Comparison of ENCODE assay signal across 8 cellular contexts in the genomic region with DNA sequence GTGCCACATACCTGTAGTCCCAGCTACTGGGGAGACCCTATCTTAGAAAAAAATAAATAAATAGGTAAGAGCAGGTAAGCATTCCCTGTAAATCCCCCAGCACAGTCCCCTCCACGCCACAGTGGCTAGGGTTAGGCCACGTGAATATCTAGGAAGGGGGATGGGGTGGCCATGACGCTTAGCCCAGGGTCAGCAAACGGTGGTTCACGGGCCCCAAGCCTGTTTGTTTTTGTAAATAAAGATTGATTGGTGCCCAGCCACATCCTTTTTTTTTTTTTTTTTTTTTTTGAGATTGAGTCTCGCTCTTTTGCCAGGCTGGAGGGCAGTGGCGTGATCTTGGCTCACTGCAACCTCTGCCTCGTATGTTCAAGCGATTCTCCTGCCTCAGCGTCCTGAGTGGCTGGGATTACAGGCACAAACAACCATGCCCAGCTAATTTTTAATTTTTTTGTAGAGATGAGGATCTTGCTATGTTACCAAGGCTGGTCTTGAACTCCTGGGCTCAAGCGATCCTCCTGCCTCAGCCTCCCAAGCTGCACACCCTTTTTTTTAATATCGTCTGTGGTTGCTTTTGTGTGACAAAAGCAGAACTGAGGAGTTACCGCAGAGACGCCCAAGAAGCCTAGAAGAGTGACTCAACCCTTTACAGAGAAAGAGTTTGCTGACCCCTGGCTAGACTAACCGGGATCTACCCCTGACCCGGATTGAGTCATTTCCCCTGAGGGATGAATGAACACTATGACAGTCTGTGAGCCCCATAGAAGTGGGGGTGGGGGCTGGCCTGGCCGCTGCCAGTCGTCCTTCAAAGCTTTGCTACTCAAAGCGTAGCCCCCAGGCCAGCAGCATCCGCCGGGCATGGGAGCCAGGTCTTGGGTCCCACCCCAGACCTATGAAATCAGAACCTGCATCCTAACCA.
A peak's percentile ranks its signal among the peaks of the same experiment; 100 is the strongest.
DNase-seq lines count a peak whose midpoint lies in the region; ATAC-seq and TF ChIP-seq lines count a peak whose summit lies in the region.

No MANE protein-coding gene starts in this region.

- WGBS in liver: 37% methylated on average over 21 of the region's 21 CpGs

- peaks cover 76% of the 10 kb centered on the region for H3K4me1 Mint-ChIP-seq in type B pancreatic cell (ENCODE audit: unreplicated experiment)

- H3K9me3 ChIP-seq in liver (ENCODE audit: control insufficient read depth in 4 of 4, low read length in 3 of 4): no peaks in the 10 kb centered on the region

- peak overlapping the region; percentile 75 for H3K27ac ChIP-seq in brain microvascular endothelial cell
- H3K27ac ChIP-seq in liver (ENCODE audit: low read depth in 1 of 2, low read length in 2 of 2): peak overlapping the region; percentile 83 to 93

- peaks cover 5% of the 10 kb centered on the region for H3K9me3 Mint-ChIP-seq in type B pancreatic cell

- ATAC-seq in HG03460 (IDR thresholded peaks at IDR 0.05; ENCODE audit: unreplicated experiment) (no peak), HG03439 (IDR thresholded peaks at IDR 0.05; ENCODE audit: unreplicated experiment) (no peak)

- DNase-seq in activated CD4-positive, alpha-beta T cell treated with anti-CD3 and anti-CD28 coated beads, Interleukin-2, amount 50 U/mL, for 48 hours: peak; percentile 29 to 39
- DNase-seq in activated CD4-positive, alpha-beta T cell treated with anti-CD3 and anti-CD28 coated beads for 1 hour: no peak
- DNase-seq in NCI-H460 (ENCODE audit: extremely low read depth, low read depth) (peak; percentile 91), brain microvascular endothelial cell (peak; percentile 95), type B pancreatic cell (ENCODE audit: extremely low spot score, unreplicated experiment) (no peak)

- H3K4me1 ChIP-seq in liver (ENCODE audit: control insufficient read depth in 4 of 4, insufficient read depth in 4 of 4, low read length in 3 of 4): peaks cover 29 to 63% (median 45%) of the 10 kb centered on the region in 4 donors

- H3K27me3 Mint-ChIP-seq in type B pancreatic cell: no peaks in the 10 kb centered on the region

- H3K4me3 Mint-ChIP-seq in type B pancreatic cell: no peak overlapping the region

- H3K36me3 ChIP-seq in brain microvascular endothelial cell (replicated peaks) (no peaks in the 10 kb centered on the region), liver (ENCODE audit: control insufficient read depth in 4 of 4, insufficient read depth in 3 of 4, low read depth in 1 of 4, low read length in 3 of 4) (no peaks in the 10 kb centered on the region)

- in situ Hi-C loops in brain microvascular endothelial cell (cut with HindIII; ENCODE audit: low pct_ligation_motif_present, low sequenced_read_pairs): no loop called here

- H3K36me3 Mint-ChIP-seq in type B pancreatic cell: peaks cover 3% of the 10 kb centered on the region

- no peaks in the 10 kb centered on the region for H3K27me3 ChIP-seq in brain microvascular endothelial cell (replicated peaks)
- no peaks in the 10 kb centered on the region for H3K27me3 ChIP-seq in liver (ENCODE audit: control insufficient read depth in 4 of 4, insufficient read depth in 4 of 4, low read length in 3 of 4)

- peak overlapping the region; percentile 48 for H3K27ac Mint-ChIP-seq in type B pancreatic cell

- H3K4me3 ChIP-seq in brain microvascular endothelial cell (ENCODE audit: low read depth, low read length) (no peak overlapping the region), liver (ENCODE audit: low read depth in 1 of 3, low read length in 3 of 3) (no peak overlapping the region)

- TF ChIP-seq CTCF in brain microvascular endothelial cell (IDR thresholded peaks at IDR 0.05; ENCODE audit: low read depth, low read length, missing control alignments) (peak; percentile 47), liver (IDR thresholded peaks at IDR 0.05; ENCODE audit: low read depth, low read length, missing input control) (peak; percentile 10), type B pancreatic cell (conservative IDR thresholded peaks at IDR 0.05) (peak; percentile 50)

- TF ChIP-seq RAD21 in liver (IDR thresholded peaks at IDR 0.05): peak; percentile 0 to 45

- peak overlapping the region; percentile 15 to 62 for H3K9ac ChIP-seq in liver (ENCODE audit: low read depth in 1 of 2, low read length in 2 of 2)

TF ChIP-seq in liver, 16 proteins besides CTCF, POLR2A, EP300 and RAD21:
- TF ChIP-seq, protein P1, sequence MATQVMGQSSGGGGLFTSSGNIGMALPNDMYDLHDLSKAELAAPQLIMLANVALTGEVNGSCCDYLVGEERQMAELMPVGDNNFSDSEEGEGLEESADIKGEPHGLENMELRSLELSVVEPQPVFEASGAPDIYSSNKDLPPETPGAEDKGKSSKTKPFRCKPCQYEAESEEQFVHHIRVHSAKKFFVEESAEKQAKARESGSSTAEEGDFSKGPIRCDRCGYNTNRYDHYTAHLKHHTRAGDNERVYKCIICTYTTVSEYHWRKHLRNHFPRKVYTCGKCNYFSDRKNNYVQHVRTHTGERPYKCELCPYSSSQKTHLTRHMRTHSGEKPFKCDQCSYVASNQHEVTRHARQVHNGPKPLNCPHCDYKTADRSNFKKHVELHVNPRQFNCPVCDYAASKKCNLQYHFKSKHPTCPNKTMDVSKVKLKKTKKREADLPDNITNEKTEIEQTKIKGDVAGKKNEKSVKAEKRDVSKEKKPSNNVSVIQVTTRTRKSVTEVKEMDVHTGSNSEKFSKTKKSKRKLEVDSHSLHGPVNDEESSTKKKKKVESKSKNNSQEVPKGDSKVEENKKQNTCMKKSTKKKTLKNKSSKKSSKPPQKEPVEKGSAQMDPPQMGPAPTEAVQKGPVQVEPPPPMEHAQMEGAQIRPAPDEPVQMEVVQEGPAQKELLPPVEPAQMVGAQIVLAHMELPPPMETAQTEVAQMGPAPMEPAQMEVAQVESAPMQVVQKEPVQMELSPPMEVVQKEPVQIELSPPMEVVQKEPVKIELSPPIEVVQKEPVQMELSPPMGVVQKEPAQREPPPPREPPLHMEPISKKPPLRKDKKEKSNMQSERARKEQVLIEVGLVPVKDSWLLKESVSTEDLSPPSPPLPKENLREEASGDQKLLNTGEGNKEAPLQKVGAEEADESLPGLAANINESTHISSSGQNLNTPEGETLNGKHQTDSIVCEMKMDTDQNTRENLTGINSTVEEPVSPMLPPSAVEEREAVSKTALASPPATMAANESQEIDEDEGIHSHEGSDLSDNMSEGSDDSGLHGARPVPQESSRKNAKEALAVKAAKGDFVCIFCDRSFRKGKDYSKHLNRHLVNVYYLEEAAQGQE (IDR thresholded peaks at IDR 0.05): no peak
- TF ChIP-seq NR2F2 (IDR thresholded peaks at IDR 0.05) (no peak), HNF4A (conservative IDR thresholded peaks at IDR 0.05) (peak; percentile 74), YY1 (IDR thresholded peaks at IDR 0.05) (peak; percentile 53), EGR1 (IDR thresholded peaks at IDR 0.05; ENCODE audit: low read depth in 2 of 2) (no peak), GABPA (IDR thresholded peaks at IDR 0.05 in 1 of 2, conservative IDR thresholded peaks at IDR 0.05 in 1 of 2) (no peak), FOXA1 (IDR thresholded peaks at IDR 0.05) (peak; percentile 83), SP1 (IDR thresholded peaks at IDR 0.05) (peak; percentile 91), JUND (IDR thresholded peaks at IDR 0.05) (peak; percentile 12 to 55), FOXA2 (IDR thresholded peaks at IDR 0.05) (peak; percentile 89), RXRA (IDR thresholded peaks at IDR 0.05) (peak; percentile 99 to 100), HNF4G (IDR thresholded peaks at IDR 0.05) (no peak), TAF1 (conservative IDR thresholded peaks at IDR 0.05) (no peak)
- TF ChIP-seq, protein P2, sequence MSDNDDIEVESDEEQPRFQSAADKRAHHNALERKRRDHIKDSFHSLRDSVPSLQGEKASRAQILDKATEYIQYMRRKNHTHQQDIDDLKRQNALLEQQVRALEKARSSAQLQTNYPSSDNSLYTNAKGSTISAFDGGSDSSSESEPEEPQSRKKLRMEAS (IDR thresholded peaks at IDR 0.05): peak; percentile 76
- TF ChIP-seq, protein P3, sequence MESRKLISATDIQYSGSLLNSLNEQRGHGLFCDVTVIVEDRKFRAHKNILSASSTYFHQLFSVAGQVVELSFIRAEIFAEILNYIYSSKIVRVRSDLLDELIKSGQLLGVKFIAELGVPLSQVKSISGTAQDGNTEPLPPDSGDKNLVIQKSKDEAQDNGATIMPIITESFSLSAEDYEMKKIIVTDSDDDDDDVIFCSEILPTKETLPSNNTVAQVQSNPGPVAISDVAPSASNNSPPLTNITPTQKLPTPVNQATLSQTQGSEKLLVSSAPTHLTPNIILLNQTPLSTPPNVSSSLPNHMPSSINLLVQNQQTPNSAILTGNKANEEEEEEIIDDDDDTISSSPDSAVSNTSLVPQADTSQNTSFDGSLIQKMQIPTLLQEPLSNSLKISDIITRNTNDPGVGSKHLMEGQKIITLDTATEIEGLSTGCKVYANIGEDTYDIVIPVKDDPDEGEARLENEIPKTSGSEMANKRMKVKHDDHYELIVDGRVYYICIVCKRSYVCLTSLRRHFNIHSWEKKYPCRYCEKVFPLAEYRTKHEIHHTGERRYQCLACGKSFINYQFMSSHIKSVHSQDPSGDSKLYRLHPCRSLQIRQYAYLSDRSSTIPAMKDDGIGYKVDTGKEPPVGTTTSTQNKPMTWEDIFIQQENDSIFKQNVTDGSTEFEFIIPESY (IDR thresholded peaks at IDR 0.05): peak; percentile 86
- TF ChIP-seq, protein P4, sequence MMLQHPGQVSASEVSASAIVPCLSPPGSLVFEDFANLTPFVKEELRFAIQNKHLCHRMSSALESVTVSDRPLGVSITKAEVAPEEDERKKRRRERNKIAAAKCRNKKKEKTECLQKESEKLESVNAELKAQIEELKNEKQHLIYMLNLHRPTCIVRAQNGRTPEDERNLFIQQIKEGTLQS (IDR thresholded peaks at IDR 0.05): no peak

Comparison
In these comparisons a context has a peak if more than half of its experiments do, and no peak if none do; other contexts are left out.
1. DNase-seq: peak in activated CD4-positive, alpha-beta T cell treated with anti-CD3 and anti-CD28 coated beads, Interleukin-2, amount 50 U/mL, for 48 hours (2 of 2), NCI-H460 (single experiment) and brain microvascular endothelial cell (single experiment); none in activated CD4-positive, alpha-beta T cell treated with anti-CD3 and anti-CD28 coated beads for 1 hour (single experiment) and type B pancreatic cell (single experiment).
2. Peak in every context shown above with its lines, with median percentiles within 50 percentile points of each other: CTCF ChIP-seq.